ENCODE assay signal across 22 cellular contexts in genomic region chr5:135289651-135290050, GRCh38.
"Had no signal": no experiment of that assay in that cellular context is flagged by ENCODE, and none has a peak within 500 bp of the region (broad histone marks: within the 10 kb centered on the region; RNA-seq: fewer than 3 reads in every experiment).

No MANE protein-coding gene starts in this region.

- H3K36me3 ChIP-seq: colonic mucosa, esophagus muscularis mucosa, left lung, prostate gland, right atrium auricular region, spleen, tibial artery had no signal

- FAIRE-seq: endothelial cell of umbilical vein, frontal cortex, kidney had no signal

- H3K27ac ChIP-seq: colonic mucosa, esophagus muscularis mucosa, hepatocyte, left lung, prostate gland, right atrium auricular region, spleen, testis, tibial artery had no signal

- H3K4me2 ChIP-seq: hepatocyte had no signal

- H3K4me3 ChIP-seq: colonic mucosa, esophagus muscularis mucosa, hepatocyte, left lung, prostate gland, right atrium auricular region, spleen, testis, tibial artery had no signal

- DNase-seq: colonic mucosa; effector memory CD4-positive, alpha-beta T cell; head of caudate nucleus; kidney; left lung; naive thymus-derived CD8-positive, alpha-beta T cell; nephron progenitor cell; nucleus accumbens; spleen; stimulated activated CD4-positive, alpha-beta T cell treated with anti-CD3 and anti-CD28 coated beads, Interleukin-4, amount 100 ng/mL, for 4 hours; stimulated activated naive CD8-positive, alpha-beta T cell treated with anti-CD3 and anti-CD28 coated beads, Interleukin-15, Interleukin-2, amounts not matched to agents 100 U/mL and 50 U/mL, for 24 hours; substantia nigra; testis; tibial artery had no signal

- ATAC-seq: left lung; naive thymus-derived CD8-positive, alpha-beta T cell; sciatic nerve; stimulated activated memory B cell treated with anti-CD40 and anti-IgM and Interleukin-4, amounts not matched to agents 10 μg/mL and 1 μg/mL and 100 μg/mL, for 72 hours; stimulated activated naive CD8-positive, alpha-beta T cell treated with anti-CD3 and anti-CD28 coated beads, Interleukin-15, Interleukin-2, amounts not matched to agents 100 U/mL and 50 U/mL, for 24 hours had no signal

- H2AFZ ChIP-seq: hepatocyte had no signal

- H3K27me3 ChIP-seq: colonic mucosa, esophagus muscularis mucosa, hepatocyte, left lung, right atrium auricular region, testis, tibial artery had no signal

- H3K79me2 ChIP-seq: hepatocyte had no signal

- H3K4me1 ChIP-seq: colonic mucosa, esophagus muscularis mucosa, left lung, prostate gland, right atrium auricular region, spleen, testis, tibial artery had no signal

- H3K9me3 ChIP-seq: colonic mucosa, esophagus muscularis mucosa, prostate gland, testis, tibial artery had no signal
